Comparison of ENCODE assay signal across 14 cellular contexts in genomic region chr1:52192024-52192423, GRCh38. TPM values are rescaled to one million over a fixed set of nuclear protein-coding genes. Genes with fewer than 3 reads are reported as not detected.
DNase-seq lines count a peak whose midpoint lies in the region; ATAC-seq, FAIRE-seq and TF ChIP-seq lines count a peak whose summit lies in the region.
"Had no signal": no experiment of that assay in that cellular context is flagged by ENCODE, and none has a peak within 500 bp of the region (broad histone marks: within the 10 kb centered on the region; RNA-seq: fewer than 3 reads in every experiment).

No MANE protein-coding gene starts in this region.

- H2AFZ ChIP-seq in parathyroid adenoma: no peak overlapping the region

- peak overlapping the region; percentile 16 for H3K4me2 ChIP-seq in parathyroid adenoma (ENCODE audit: low read length)
- H3K4me2 ChIP-seq: A549 had no signal

- DNase-seq in GM12891 (ENCODE audit: insufficient read length, low spot score) (no peak), H54 (ENCODE audit: insufficient read length, low spot score) (no peak), RWPE2 (ENCODE audit: low spot score) (no peak), NCI-H748 treated with DMSO at 0.1 percent for 48 hours (lab: John Stamatoyannopoulos, UW) (no peak), hepatic stellate cell (ENCODE audit: low spot score) (no peak)
- DNase-seq: BE2C; CD4-positive, alpha-beta memory T cell; DMS153; DMS79 treated with DMSO at 0.1 percent for 48 hours had no signal

- H3K36me3 ChIP-seq in RWPE2 (ENCODE audit: low read depth): no peaks in the 10 kb centered on the region
- no peaks in the 10 kb centered on the region for H3K36me3 ChIP-seq in parathyroid adenoma (ENCODE audit: control insufficient read depth, insufficient read depth, low read length)
- H3K36me3 ChIP-seq: BE2C had no signal

- ATAC-seq in RWPE2 (ENCODE audit: low read depth): peak; percentile 49; the same call in 2 of the 3 replicates
- ATAC-seq: A549 had no signal

- no peaks in the 10 kb centered on the region for H3K27me3 ChIP-seq in RWPE2 (ENCODE audit: insufficient read depth, poor library complexity, severe bottlenecking)
- H3K27me3 ChIP-seq in parathyroid adenoma (ENCODE audit: control insufficient read depth, insufficient read depth, low read length): no peaks in the 10 kb centered on the region
- H3K27me3 ChIP-seq: BE2C had no signal

- H3K4me3 ChIP-seq in RWPE2 (ENCODE audit: severe bottlenecking) (no peak overlapping the region), parathyroid adenoma (ENCODE audit: low read depth, low read length) (peak overlapping the region; percentile 7)
- H3K4me3 ChIP-seq: A549 had no signal

- peak overlapping the region; percentile 9 for H3K27ac ChIP-seq in RWPE2 (ENCODE audit: poor library complexity, severe bottlenecking)
- H3K27ac ChIP-seq in parathyroid adenoma: no peak overlapping the region
- H3K27ac ChIP-seq: A549, C4-2B had no signal

- peaks cover 14% of the 10 kb centered on the region for H3K4me1 ChIP-seq in RWPE2 (ENCODE audit: insufficient read depth, poor library complexity, severe bottlenecking)
- peaks cover 14% of the 10 kb centered on the region for H3K4me1 ChIP-seq in parathyroid adenoma
- H3K4me1 ChIP-seq: A549, BE2C had no signal

- H3K9me3 ChIP-seq in RWPE2 (ENCODE audit: severe bottlenecking) (no peaks in the 10 kb centered on the region), parathyroid adenoma (ENCODE audit: control insufficient read depth, low read length) (no peaks in the 10 kb centered on the region)
- H3K9me3 ChIP-seq: A549, BE2C had no signal

- TF ChIP-seq POLR2A in GM12891 (IDR thresholded peaks at IDR 0.05; ENCODE audit: low read depth, low read length) (no peak), H54 (IDR thresholded peaks at IDR 0.05; ENCODE audit: low read depth, low read length) (no peak)

- H3K79me2 ChIP-seq in parathyroid adenoma: peaks cover 3% of the 10 kb centered on the region

- H3K9ac ChIP-seq in parathyroid adenoma: no peak overlapping the region

- TF ChIP-seq CTCF in RWPE2 (IDR thresholded peaks at IDR 0.05; ENCODE audit: poor library complexity, severe bottlenecking) (no peak), parathyroid adenoma (IDR thresholded peaks at IDR 0.05) (no peak)

- peak; percentile 40 for FAIRE-seq in GM12891 (lab: Jason Lieb, UNC)
- FAIRE-seq in H54 (lab: Jason Lieb, UNC): peak; percentile 50
- FAIRE-seq: A549, GM12892, H1 had no signal

TF ChIP-seq in GM12891, 5 proteins besides CTCF, POLR2A, EP300 and RAD21:
- TF ChIP-seq SPI1 (IDR thresholded peaks at IDR 0.05; ENCODE audit: low read depth, low read length) (no peak), POU2F2 (IDR thresholded peaks at IDR 0.05; ENCODE audit: low read depth, low read length) (no peak), TAF1 (IDR thresholded peaks at IDR 0.05; ENCODE audit: low read depth, low read length) (no peak), PAX5 (IDR thresholded peaks at IDR 0.05; ENCODE audit: insufficient read depth, low read length, severe bottlenecking) (no peak), POLR2AphosphoS5 (IDR thresholded peaks at IDR 0.05; ENCODE audit: low read depth, low read length) (no peak)
TF ChIP-seq in GM12891: peak in this region for 0.

RNA-seq across cellular contexts. Expression of gene ZFYVE9, which starts 50.1 kb away (rescaled TPM):
- polyA plus RNA-seq in GM12891 (2012; ENCODE audit: low read depth, missing spikeins): 3.0 TPM
